Comparison of ENCODE assay signal across 13 cellular contexts in genomic region chr6:89084954-89085353, GRCh38. TPM values are rescaled to one million over a fixed set of nuclear protein-coding genes. Genes with fewer than 3 reads are reported as not detected.
DNase-seq lines count a peak whose midpoint lies in the region; ATAC-seq, FAIRE-seq and TF ChIP-seq lines count a peak whose summit lies in the region.
"Had no signal": no experiment of that assay in that cellular context is flagged by ENCODE, and none has a peak within 500 bp of the region (broad histone marks: within the 10 kb centered on the region; RNA-seq: fewer than 3 reads in every experiment).

No MANE protein-coding gene starts in this region.

- peak overlapping the region; percentile 8 for H3K4me3 ChIP-seq in CD4-positive, CD25-positive, alpha-beta regulatory T cell (ENCODE audit: low read depth, low read length)
- H3K4me3 ChIP-seq in HUES6 (ENCODE audit: low read depth, low read length) (peak overlapping the region; percentile 38), kidney (ENCODE audit: low read length in 2 of 2) (no peak overlapping the region), uterus (no peak overlapping the region)
- H3K4me3 ChIP-seq: MG63, right atrium auricular region had no signal

- H3K36me3 ChIP-seq in CD4-positive, CD25-positive, alpha-beta regulatory T cell (ENCODE audit: control insufficient read depth, insufficient read depth, low read length): peaks cover 33% of the 10 kb centered on the region
- H3K36me3 ChIP-seq in HUES6 (ENCODE audit: control insufficient read depth, insufficient read depth, low read length): peaks cover 22% of the 10 kb centered on the region
- H3K36me3 ChIP-seq in kidney (ENCODE audit: control insufficient read depth in 1 of 2, insufficient read depth in 2 of 2, low read length in 2 of 2): peaks cover 21 to 22% of the 10 kb centered on the region in 2 donors
- H3K36me3 ChIP-seq in uterus: no peaks in the 10 kb centered on the region

- peak overlapping the region; percentile 13 to 88 (median 64) for H3K4me3 Mint-ChIP-seq in CD4-positive, CD25-positive, alpha-beta regulatory T cell
- H3K4me3 Mint-ChIP-seq in chondrocyte (ENCODE audit: unreplicated experiment) (no peak overlapping the region), naive B cell (peak overlapping the region in 7 of 8 donors; percentile 22 to 93 (median 72))

- H3K27ac ChIP-seq in CD4-positive, CD25-positive, alpha-beta regulatory T cell (ENCODE audit: insufficient read depth, low read length, poor library complexity, severe bottlenecking): peak overlapping the region; percentile 30
- peak overlapping the region; percentile 93; the same call in 1 of the 2 replicates for H3K27ac ChIP-seq in HUES6 (ENCODE audit: low read depth, low read length)
- no peak overlapping the region for H3K27ac ChIP-seq in kidney (ENCODE audit: low read depth in 2 of 2, low read length in 2 of 2)
- no peak overlapping the region for H3K27ac ChIP-seq in uterus

- intact Hi-C loops in kidney (cut with DNase I): no loop called here
- intact Hi-C loops in uterus (cut with DNase I; ENCODE audit: low total_unique reads): loop anchor here (5.0 kb wide), 2 partner anchors 48 to 267 kb away; partner anchors contain the start of gene UBE2J1

- DNase-seq in CD4-positive, CD25-positive, alpha-beta regulatory T cell: peak in 1 of 3 donors; percentile 14
- DNase-seq in chondrocyte (ENCODE audit: low spot score) (no peak), naive B cell (no peak), kidney (no peak), uterus (no peak), KG1 (lab: John Stamatoyannopoulos, UW) (no peak)
- DNase-seq: activated effector memory CD4-positive, alpha-beta T cell treated with Interleukin-2 at 50 U/mL for 16 hours; MG63 had no signal

- FAIRE-seq in kidney (lab: Jason Lieb, UNC): no peak
- FAIRE-seq: D721Med had no signal

- no peaks in the 10 kb centered on the region for H3K9me3 ChIP-seq in CD4-positive, CD25-positive, alpha-beta regulatory T cell (ENCODE audit: control insufficient read depth in 2 of 2, low read length in 2 of 2)
- no peaks in the 10 kb centered on the region for H3K9me3 ChIP-seq in HUES6 (ENCODE audit: control insufficient read depth, insufficient read depth, low read depth, low read length)
- H3K9me3 ChIP-seq in kidney (ENCODE audit: control insufficient read depth in 1 of 2, low read length in 2 of 2): no peaks in the 10 kb centered on the region
- H3K9me3 ChIP-seq in uterus: no peaks in the 10 kb centered on the region
- H3K9me3 ChIP-seq: MG63, right atrium auricular region had no signal

- H3K27me3 ChIP-seq in CD4-positive, CD25-positive, alpha-beta regulatory T cell (ENCODE audit: control insufficient read depth, insufficient read depth, low read length): no peaks in the 10 kb centered on the region
- no peaks in the 10 kb centered on the region for H3K27me3 ChIP-seq in HUES6 (ENCODE audit: control insufficient read depth, insufficient read depth, low read length)
- no peaks in the 10 kb centered on the region for H3K27me3 ChIP-seq in uterus
- H3K27me3 ChIP-seq: MG63, right atrium auricular region had no signal

- no peaks in the 10 kb centered on the region for H3K9me3 Mint-ChIP-seq in CD4-positive, CD25-positive, alpha-beta regulatory T cell
- H3K9me3 Mint-ChIP-seq in chondrocyte (ENCODE audit: low read depth) (no peaks in the 10 kb centered on the region), naive B cell (no peaks in the 10 kb centered on the region)

- TF ChIP-seq POLR2A in uterus (IDR thresholded peaks at IDR 0.05): no peak

- TF ChIP-seq CTCF in chondrocyte (IDR thresholded peaks at IDR 0.05) (no peak), kidney (IDR thresholded peaks at IDR 0.05; ENCODE audit: borderline replicate concordance, extremely low read depth, insufficient read depth) (no peak), uterus (IDR thresholded peaks at IDR 0.05) (no peak)

- H3K4me1 Mint-ChIP-seq in CD4-positive, CD25-positive, alpha-beta regulatory T cell: peaks cover 38 to 58% (median 45%) of the 10 kb centered on the region in 4 donors
- peaks cover 40% of the 10 kb centered on the region for H3K4me1 Mint-ChIP-seq in chondrocyte (ENCODE audit: low read depth)
- peaks cover 52 to 68% (median 61%) of the 10 kb centered on the region in 3 donors for H3K4me1 Mint-ChIP-seq in naive B cell

- H3K4me1 ChIP-seq in CD4-positive, CD25-positive, alpha-beta regulatory T cell (ENCODE audit: control insufficient read depth, insufficient read depth, low read length, poor library complexity, severe bottlenecking): peaks cover 23% of the 10 kb centered on the region
- H3K4me1 ChIP-seq in HUES6 (ENCODE audit: control insufficient read depth, insufficient read depth, low read length): peaks cover 33% of the 10 kb centered on the region
- peaks cover 5 to 10% of the 10 kb centered on the region in 2 donors for H3K4me1 ChIP-seq in kidney (ENCODE audit: control insufficient read depth in 1 of 2, insufficient read depth in 1 of 2, low read depth in 1 of 2, low read length in 2 of 2)
- H3K4me1 ChIP-seq in uterus: no peaks in the 10 kb centered on the region

- H3K9ac ChIP-seq in HUES6 (ENCODE audit: low read length) (peak overlapping the region; percentile 73), kidney (ENCODE audit: low read length in 2 of 2) (peak overlapping the region in 1 of 2 donors; percentile 49)

- no peak for ATAC-seq in CD4-positive, CD25-positive, alpha-beta regulatory T cell (ENCODE audit: low read depth in 2 of 2)
- ATAC-seq in naive B cell (ENCODE audit: low read depth in 2 of 2) (no peak), HG03378 (IDR thresholded peaks at IDR 0.05; ENCODE audit: unreplicated experiment) (no peak)

- peaks cover 12% of the 10 kb centered on the region for H3K27me3 Mint-ChIP-seq in CD4-positive, CD25-positive, alpha-beta regulatory T cell
- H3K27me3 Mint-ChIP-seq in chondrocyte (ENCODE audit: low read depth) (no peaks in the 10 kb centered on the region), naive B cell (no peaks in the 10 kb centered on the region)

- H3K36me3 Mint-ChIP-seq in CD4-positive, CD25-positive, alpha-beta regulatory T cell: peaks cover 42% of the 10 kb centered on the region
- H3K36me3 Mint-ChIP-seq in chondrocyte (ENCODE audit: low read depth) (peaks cover 20% of the 10 kb centered on the region), naive B cell (peaks cover 20 to 26% of the 10 kb centered on the region in 2 donors)

- peak overlapping the region; percentile 3 to 67 (median 20) for H3K27ac Mint-ChIP-seq in CD4-positive, CD25-positive, alpha-beta regulatory T cell
- H3K27ac Mint-ChIP-seq in chondrocyte (ENCODE audit: unreplicated experiment) (peak overlapping the region; percentile 55), naive B cell (peak overlapping the region in 5 of 6 donors; percentile 43 to 95 (median 89))

RNA-seq across cellular contexts. Expression of gene PNRC1, which starts 4.4 kb away (rescaled TPM):
- total RNA-seq in CD4-positive, CD25-positive, alpha-beta regulatory T cell: 734 TPM
- 100 to 1,000 TPM; 357 to 551 (median 483) TPM for polyA plus RNA-seq in CD4-positive, CD25-positive, alpha-beta regulatory T cell
- total RNA-seq in chondrocyte: 104 to 115 TPM (median 111 TPM) in 3 replicates
- 100 to 1,000 TPM; 421 to 964 (median 760) TPM for polyA plus RNA-seq in naive B cell (ENCODE audit: low read depth in 6 of 6)
- total RNA-seq in kidney: 232 TPM
- polyA plus RNA-seq in kidney (ENCODE audit: insufficient read depth, low read depth, low replicate concordance): 72.0 TPM
- total RNA-seq in uterus: 100 to 1,000 TPM; 114 to 340 (median 203) TPM

RNA-seq across cellular contexts. Expression of gene SRSF12, which starts 32.9 kb away (rescaled TPM):
- not detected for total RNA-seq in CD4-positive, CD25-positive, alpha-beta regulatory T cell
- polyA plus RNA-seq in CD4-positive, CD25-positive, alpha-beta regulatory T cell: under 1 TPM in 3 of 4 donors, not detected in 1; 0.06 to 0.28 (median 0.20) TPM
- 2.9 to 5.9 TPM (median 4.8 TPM) in 3 replicates for total RNA-seq in chondrocyte
- under 1 TPM in 5 of 6 donors, not detected in 1; 0.06 to 0.92 (median 0.32) TPM for polyA plus RNA-seq in naive B cell (ENCODE audit: low read depth in 6 of 6)
- total RNA-seq in kidney: 2.3 TPM
- polyA plus RNA-seq in kidney (ENCODE audit: insufficient read depth, low read depth, low replicate concordance): 1.0 TPM
- 10 to 100 TPM in 1 of 4 donors, 1 to 10 TPM in 1, not detected in 2; 2.8 to 12.7 TPM for total RNA-seq in uterus
- total RNA-seq: T-helper 2 cell treated with Interferon-gamma antibody and Interleukin-4, amounts not matched to agents 100 ng/mL and 5 ng/mL, for 36 hours had no signal

Comparison
In these comparisons a context has a peak if more than half of its experiments do, and no peak if none do; other contexts are left out.
1. H3K27ac ChIP-seq: peak in CD4-positive, CD25-positive, alpha-beta regulatory T cell (single experiment) and HUES6 (single experiment); none in kidney (0 of 2) and uterus (0 of 2).
2. H3K4me3 ChIP-seq: peak in CD4-positive, CD25-positive, alpha-beta regulatory T cell (single experiment) and HUES6 (single experiment); none in kidney (0 of 2) and uterus (0 of 2).
3. H3K27ac Mint-ChIP-seq: peak in every context shown above with its lines; median percentile 89 in naive B cell; 55 in chondrocyte; 20 in CD4-positive, CD25-positive, alpha-beta regulatory T cell.